In the genomic region with DNA sequence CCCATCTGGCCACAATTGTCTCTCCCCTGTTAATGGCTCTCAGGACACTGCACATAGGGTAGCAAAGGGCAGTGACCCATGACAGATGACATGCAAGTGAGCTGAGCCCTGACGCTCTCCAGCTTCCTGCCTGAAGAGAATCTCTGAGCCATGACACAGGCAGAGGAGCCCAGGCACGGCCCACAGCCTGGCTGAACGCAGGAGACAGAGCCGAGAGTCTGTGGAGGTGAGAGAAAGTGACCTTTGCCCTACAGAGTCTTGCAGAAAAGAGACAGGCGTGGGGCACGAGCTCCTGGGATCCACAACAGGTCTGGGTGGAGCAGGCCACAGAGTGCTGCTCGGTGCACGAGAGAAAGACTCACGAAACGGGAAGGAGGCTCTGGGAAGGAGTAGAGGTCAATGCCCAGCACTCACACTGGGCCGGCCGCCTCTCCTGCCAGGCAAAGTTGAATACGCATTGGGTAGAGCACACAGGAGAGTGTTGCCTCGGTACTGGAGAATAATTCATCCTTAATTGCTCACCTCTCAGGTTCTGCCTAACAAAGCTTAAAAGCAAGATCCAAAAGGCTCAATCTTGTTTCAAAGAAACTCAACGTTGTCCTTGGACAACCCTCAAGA, we compare ENCODE assay signal across 13 cellular contexts.
A peak's percentile ranks its signal among the peaks of the same experiment; 100 is the strongest.
DNase-seq lines count a peak whose midpoint lies in the region; ATAC-seq and TF ChIP-seq lines count a peak whose summit lies in the region.
"Had no signal": no experiment of that assay in that cellular context is flagged by ENCODE, and none has a peak within 500 bp of the region (broad histone marks: within the 10 kb centered on the region; RNA-seq: fewer than 3 reads in every experiment).

No MANE protein-coding gene starts in this region.

- H3K27ac ChIP-seq in hepatocyte (no peak overlapping the region), trophoblast cell (ENCODE audit: low read depth, low read length) (no peak overlapping the region)

- no peak overlapping the region for H2BK12ac ChIP-seq in trophoblast cell (ENCODE audit: low read length)

- no peak overlapping the region for H3K23ac ChIP-seq in trophoblast cell (ENCODE audit: low read length)

- no peak for ATAC-seq in Right ventricle myocardium inferior

- H3K4ac ChIP-seq in trophoblast cell (ENCODE audit: low read depth, low read length) = no peak overlapping the region

- no peaks in the 10 kb centered on the region for H3K36me3 ChIP-seq in NT2/D1 (ENCODE audit: insufficient read depth, insufficient read length, low read length)
- no peaks in the 10 kb centered on the region for H3K36me3 ChIP-seq in hepatocyte (replicated peaks; ENCODE audit: insufficient read depth, low read depth)
- no peaks in the 10 kb centered on the region for H3K36me3 ChIP-seq in trophoblast cell (ENCODE audit: control insufficient read depth in 1 of 2, insufficient read depth in 2 of 2, low read length in 2 of 2)

- H3K9ac ChIP-seq in NT2/D1 (ENCODE audit: insufficient read length, low read depth) (peak overlapping the region; percentile 42), trophoblast cell (ENCODE audit: low read length) (no peak overlapping the region)

- H3K4me2 ChIP-seq in hepatocyte (peak overlapping the region; percentile 67), trophoblast cell (ENCODE audit: low read length) (peak overlapping the region; percentile 0)

- H3K14ac ChIP-seq in trophoblast cell (ENCODE audit: low read length) = no peak overlapping the region

- no peak for TF ChIP-seq CTCF in hepatocyte (IDR thresholded peaks at IDR 0.05; ENCODE audit: poor library complexity)

- H3K4me3 ChIP-seq in NT2/D1 (ENCODE audit: insufficient read length, low read depth) (no peak overlapping the region), hepatocyte (no peak overlapping the region), trophoblast cell (ENCODE audit: low read depth, low read length) (no peak overlapping the region)

- peak; percentile 41 for DNase-seq in ELF-1 (ENCODE audit: low read depth, low spot score)
- no peak for DNase-seq in NT2/D1 (ENCODE audit: low read depth, low spot score)
- peak; percentile 37 for DNase-seq in hepatocyte (ENCODE audit: low spot score)
- DNase-seq in trophoblast cell = no peak
- DNase-seq in stimulated activated CD4-positive, alpha-beta T cell treated with anti-CD3 and anti-CD28 coated beads, Interleukin-12 subunit alpha, Interleukin-12 subunit beta, amount 100 ng/mL, for 4 hours = no peak
- DNase-seq in DMS79 treated with DMSO at 0.1 percent for 48 hours (lab: John Stamatoyannopoulos, UW) = no peak
- no peak for DNase-seq in Right ventricle myocardium inferior (ENCODE audit: missing footprints)
- DNase-seq: activated CD4-positive, CD25-positive, alpha-beta regulatory T cell; HCEC 1CT; NCI-H1436; NCI-H526 treated with DMSO at 0.1 percent for 48 hours; SHP77; stimulated activated CD4-positive, alpha-beta T cell treated with anti-CD3 and anti-CD28 coated beads, Interleukin-4, amount 100 ng/mL, for 1 hour had no signal

- H2AK5ac ChIP-seq in trophoblast cell (ENCODE audit: low read length) = no peak overlapping the region

- H4K8ac ChIP-seq in trophoblast cell (ENCODE audit: low read depth, low read length) = no peak overlapping the region

- H2BK5ac ChIP-seq in trophoblast cell (ENCODE audit: low read depth, low read length, poor library complexity) = no peak overlapping the region

- H3K27me3 ChIP-seq in NT2/D1 (ENCODE audit: insufficient read depth, insufficient read length) = peaks cover 9% of the 10 kb centered on the region
- H3K27me3 ChIP-seq in hepatocyte = no peaks in the 10 kb centered on the region
- peaks cover 3% of the 10 kb centered on the region for H3K27me3 ChIP-seq in trophoblast cell (ENCODE audit: insufficient read depth, low read length)

- H3K79me2 ChIP-seq in hepatocyte (no peaks in the 10 kb centered on the region), trophoblast cell (ENCODE audit: control insufficient read depth, insufficient read depth, low read length, poor library complexity) (no peaks in the 10 kb centered on the region)

- WGBS in hepatocyte (ENCODE audit: low lambda C conversion rate, missing lambda C conversion rate) = 47% methylated on average over 15 of the region's 15 CpGs
- WGBS in trophoblast cell (ENCODE audit: extremely low coverage, insufficient coverage, insufficient read length) = no CpG with 5 or more reads among the region's 15 CpGs

- H2BK120ac ChIP-seq in trophoblast cell (ENCODE audit: insufficient read depth, low read length, poor library complexity) = no peak overlapping the region

- peaks cover 9% of the 10 kb centered on the region for H3K4me1 ChIP-seq in NT2/D1 (ENCODE audit: insufficient read depth, insufficient read length)
- H3K4me1 ChIP-seq in hepatocyte (ENCODE audit: insufficient read depth) = peaks cover 2% of the 10 kb centered on the region
- H3K4me1 ChIP-seq in trophoblast cell (ENCODE audit: control insufficient read depth in 1 of 2, insufficient read depth in 2 of 2, low read length in 2 of 2) = peaks cover 8 to 11% of the 10 kb centered on the region in 2 experiments

- H3K9me2 ChIP-seq in hepatocyte (replicated peaks; ENCODE audit: insufficient read depth) = no peaks in the 10 kb centered on the region

- intact Hi-C loops in Right ventricle myocardium inferior (cut with DNase I) = no loop called here

- H3K79me1 ChIP-seq in trophoblast cell (ENCODE audit: low read length) = no peaks in the 10 kb centered on the region

- no peak overlapping the region for H4K91ac ChIP-seq in trophoblast cell (ENCODE audit: low read depth, low read length)

- no peak overlapping the region for H4K12ac ChIP-seq in trophoblast cell (ENCODE audit: low read depth, low read length)

- no peaks in the 10 kb centered on the region for H4K20me1 ChIP-seq in hepatocyte (ENCODE audit: insufficient read depth, poor library complexity, severe bottlenecking)

- H3K18ac ChIP-seq in trophoblast cell (ENCODE audit: low read length) = no peak overlapping the region

- H3K9me3 ChIP-seq in NT2/D1 (ENCODE audit: insufficient read depth, low read length) = no peaks in the 10 kb centered on the region
- H3K9me3 ChIP-seq in hepatocyte (ENCODE audit: low read depth) = no peaks in the 10 kb centered on the region
- H3K9me3 ChIP-seq in trophoblast cell (ENCODE audit: insufficient read depth, low read depth, low read length) = peaks cover 7% of the 10 kb centered on the region

- H2AFZ ChIP-seq in hepatocyte (peak overlapping the region; percentile 17), trophoblast cell (ENCODE audit: insufficient read depth, low read length, poor library complexity) (no peak overlapping the region)

Comparison
In these comparisons a context has a peak if more than half of its experiments do, and no peak if none do; other contexts are left out.
1. DNase-seq: peak in ELF-1 (single experiment) and hepatocyte (single experiment); none in NT2/D1 (single experiment), trophoblast cell (0 of 2), stimulated activated CD4-positive, alpha-beta T cell treated with anti-CD3 and anti-CD28 coated beads, Interleukin-12 subunit alpha, Interleukin-12 subunit beta, amount 100 ng/mL, for 4 hours (single experiment), DMS79 treated with DMSO at 0.1 percent for 48 hours (single experiment) and Right ventricle myocardium inferior (single experiment).